22 cellular contexts compared by ENCODE assay signal in genomic region chr6:132751828-132752227, GRCh38. TPM values are rescaled to one million over a fixed set of nuclear protein-coding genes. Genes with fewer than 3 reads are reported as not detected.
DNase-seq lines count a peak whose midpoint lies in the region; ATAC-seq and TF ChIP-seq lines count a peak whose summit lies in the region.
"Had no signal": no experiment of that assay in that cellular context is flagged by ENCODE, and none has a peak within 500 bp of the region (broad histone marks: within the 10 kb centered on the region; RNA-seq: fewer than 3 reads in every experiment).

No MANE protein-coding gene starts in this region.

- H3K4me1 ChIP-seq in BLaER1 treated with 17β-estradiol and CSF1 and Interleukin-3, amounts not matched to agents 10 nM and 100 nM = peaks cover 4 to 90% (median 32%) of the 10 kb centered on the region in 10 experiments; a peak in 16 of 20 replicates
- H3K4me1 ChIP-seq in foreskin keratinocyte (peaks cover 8% of the 10 kb centered on the region), upper lobe of right lung (no peaks in the 10 kb centered on the region)
- H3K4me1 ChIP-seq: SJSA1 had no signal

- peaks cover 43% of the 10 kb centered on the region for H3K36me3 Mint-ChIP-seq in activated CD8-positive, alpha-beta T cell treated with anti-CD3 and anti-CD28 coated beads for 36 hours (ENCODE audit: low read depth)
- H3K36me3 Mint-ChIP-seq in activated CD8-positive, alpha-beta T cell treated with anti-CD3 and anti-CD28 coated beads, Interleukin-2, amount 10 ng/mL, durations not matched to agents 7 days and 5 days (ENCODE audit: low read depth) = peaks cover 55% of the 10 kb centered on the region
- H3K36me3 Mint-ChIP-seq in WTC11 = no peaks in the 10 kb centered on the region

- no peak for TF ChIP-seq CTCF in activated CD8-positive, alpha-beta T cell treated with anti-CD3 and anti-CD28 coated beads for 36 hours (IDR thresholded peaks at IDR 0.05)
- no peak for TF ChIP-seq CTCF in WTC11 (IDR thresholded peaks at IDR 0.05)
- no peak for TF ChIP-seq CTCF in foreskin keratinocyte (conservative IDR thresholded peaks at IDR 0.05)
- no peak for TF ChIP-seq CTCF in upper lobe of right lung (IDR thresholded peaks at IDR 0.05)
- TF ChIP-seq CTCF in GM13977 (IDR thresholded peaks at IDR 0.05; ENCODE audit: extremely low read depth, insufficient read depth, missing control alignments) = no peak

- H3K9me3 ChIP-seq in BLaER1 treated with 17β-estradiol and CSF1 and Interleukin-3, amounts not matched to agents 10 nM and 100 nM (replicated peaks in 1 of 11) = peaks cover 0 to 26% (median 0%) of the 10 kb centered on the region in 11 experiments; a peak in 5 of 22 replicates
- no peaks in the 10 kb centered on the region for H3K9me3 ChIP-seq in upper lobe of right lung
- H3K9me3 ChIP-seq: SJSA1 had no signal

- peak; percentile 53 for ATAC-seq in activated CD8-positive, alpha-beta T cell treated with anti-CD3 and anti-CD28 coated beads for 36 hours
- no peak for ATAC-seq in activated CD8-positive, alpha-beta T cell treated with anti-CD3 and anti-CD28 coated beads, Interleukin-2, amount 10 ng/mL, durations not matched to agents 7 days and 5 days
- ATAC-seq in WTC11 (peak; percentile 41; the same call in 1 of the 2 replicates), foreskin keratinocyte (peak; percentile 40), HG02973 (IDR thresholded peaks at IDR 0.05; ENCODE audit: unreplicated experiment) (no peak), upper lobe of right lung (no peak)
- ATAC-seq: Right ventricle myocardium inferior had no signal

- no peaks in the 10 kb centered on the region for H4K20me1 ChIP-seq in BLaER1 treated with 17β-estradiol and CSF1 and Interleukin-3, amounts not matched to agents 10 nM and 100 nM

- peak overlapping the region in 9 of 11 experiments; percentile 11 to 96 (median 58); a peak in 19 of 22 replicates for H3K4me2 ChIP-seq in BLaER1 treated with 17β-estradiol and CSF1 and Interleukin-3, amounts not matched to agents 10 nM and 100 nM

- no peak for DNase-seq in activated CD8-positive, alpha-beta T cell treated with anti-CD3 and anti-CD28 coated beads for 36 hours
- DNase-seq in activated CD8-positive, alpha-beta T cell treated with anti-CD3 and anti-CD28 coated beads, Interleukin-2, amount 10 ng/mL, durations not matched to agents 7 days and 5 days = no peak
- no peak for DNase-seq in WTC11 (ENCODE audit: low spot score)
- peak in 1 of 2 donors; percentile 23 for DNase-seq in foreskin keratinocyte
- no peak for DNase-seq in upper lobe of right lung
- no peak for DNase-seq in GM13977 (ENCODE audit: low spot score)
- DNase-seq: 8988T, GDM1, H7, Kasumi-1, NCI-H1417, NCI-H187, NCI-H510A treated with DMSO at 0.1 percent for 48 hours, NCI-H82 had no signal

- H3K36me3 ChIP-seq in BLaER1 treated with 17β-estradiol and CSF1 and Interleukin-3, amounts not matched to agents 10 nM and 100 nM = peaks cover 0 to 86% (median 0%) of the 10 kb centered on the region in 11 experiments; a peak in 6 of 22 replicates
- H3K36me3 ChIP-seq in upper lobe of right lung = no peaks in the 10 kb centered on the region
- H3K36me3 ChIP-seq: SJSA1 had no signal

- no peaks in the 10 kb centered on the region for H3K9me3 Mint-ChIP-seq in activated CD8-positive, alpha-beta T cell treated with anti-CD3 and anti-CD28 coated beads for 36 hours
- H3K9me3 Mint-ChIP-seq in activated CD8-positive, alpha-beta T cell treated with anti-CD3 and anti-CD28 coated beads, Interleukin-2, amount 10 ng/mL, durations not matched to agents 7 days and 5 days (ENCODE audit: insufficient read depth) = no peaks in the 10 kb centered on the region
- H3K9me3 Mint-ChIP-seq in WTC11 = no peaks in the 10 kb centered on the region

- in situ Hi-C loops in GM13977 (cut with MboI; ENCODE audit: low pct_unique_long_range_greater_than_20kb, low sequenced_read_pairs, unreplicated experiment) = loop anchor here (25.0 kb wide), 1 partner anchor 465 kb away; no protein-coding TSS in a partner anchor

- CTCF ChIA-PET in activated CD8-positive, alpha-beta T cell treated with anti-CD3 and anti-CD28 coated beads for 36 hours (lab: Charles Lee) = interaction anchor here (1.0 kb wide), 1 partner anchor 27 kb away, joined by 3 read pairs; no protein-coding TSS in a partner anchor
- CTCF ChIA-PET in activated CD8-positive, alpha-beta T cell treated with anti-CD3 and anti-CD28 coated beads, Interleukin-2, amount 10 ng/mL, durations not matched to agents 7 days and 5 days (lab: Charles Lee) = interaction anchor here (0.7 to 1.8 kb wide), 2 partner anchors 11 to 16 kb away, joined by 3 to 4 read pairs; no protein-coding TSS in a partner anchor
- CTCF ChIA-PET in WTC11 (lab: Charles Lee) = interaction anchor here (0.7 kb wide), 1 partner anchor 16 kb away, joined by 3 read pairs; no protein-coding TSS in a partner anchor

- H3K27me3 Mint-ChIP-seq in activated CD8-positive, alpha-beta T cell treated with anti-CD3 and anti-CD28 coated beads for 36 hours = no peaks in the 10 kb centered on the region
- H3K27me3 Mint-ChIP-seq in activated CD8-positive, alpha-beta T cell treated with anti-CD3 and anti-CD28 coated beads, Interleukin-2, amount 10 ng/mL, durations not matched to agents 7 days and 5 days (ENCODE audit: low read depth) = no peaks in the 10 kb centered on the region
- H3K27me3 Mint-ChIP-seq in WTC11 (ENCODE audit: low read depth) = no peaks in the 10 kb centered on the region

- no peaks in the 10 kb centered on the region for H3K27me3 ChIP-seq in BLaER1 treated with 17β-estradiol and CSF1 and Interleukin-3, amounts not matched to agents 10 nM and 100 nM
- no peaks in the 10 kb centered on the region for H3K27me3 ChIP-seq in foreskin keratinocyte
- no peaks in the 10 kb centered on the region for H3K27me3 ChIP-seq in upper lobe of right lung
- H3K27me3 ChIP-seq: SJSA1 had no signal

- peak overlapping the region in 5 of 11 experiments; percentile 15 to 60 (median 40); a peak in 6 of 22 replicates for H3K9ac ChIP-seq in BLaER1 treated with 17β-estradiol and CSF1 and Interleukin-3, amounts not matched to agents 10 nM and 100 nM

- intact Hi-C loops in activated CD8-positive, alpha-beta T cell treated with anti-CD3 and anti-CD28 coated beads for 36 hours (cut with micrococcal nuclease) = no loop called here
- intact Hi-C loops in upper lobe of right lung (cut with DNase I) = no loop called here

- no peak overlapping the region for H3K27ac Mint-ChIP-seq in activated CD8-positive, alpha-beta T cell treated with anti-CD3 and anti-CD28 coated beads for 36 hours
- no peak overlapping the region for H3K27ac Mint-ChIP-seq in activated CD8-positive, alpha-beta T cell treated with anti-CD3 and anti-CD28 coated beads, Interleukin-2, amount 10 ng/mL, durations not matched to agents 7 days and 5 days
- no peak overlapping the region for H3K27ac Mint-ChIP-seq in WTC11

- H3K4me3 Mint-ChIP-seq in activated CD8-positive, alpha-beta T cell treated with anti-CD3 and anti-CD28 coated beads for 36 hours = no peak overlapping the region
- H3K4me3 Mint-ChIP-seq in activated CD8-positive, alpha-beta T cell treated with anti-CD3 and anti-CD28 coated beads, Interleukin-2, amount 10 ng/mL, durations not matched to agents 7 days and 5 days = no peak overlapping the region
- no peak overlapping the region for H3K4me3 Mint-ChIP-seq in WTC11

- POLR2A ChIA-PET in activated CD8-positive, alpha-beta T cell treated with anti-CD3 and anti-CD28 coated beads for 36 hours (lab: Charles Lee) = no interaction called here
- POLR2A ChIA-PET in activated CD8-positive, alpha-beta T cell treated with anti-CD3 and anti-CD28 coated beads, Interleukin-2, amount 10 ng/mL, durations not matched to agents 7 days and 5 days (lab: Charles Lee) = no interaction called here
- POLR2A ChIA-PET in WTC11 (lab: Charles Lee) = no interaction called here

- H3K4me3 ChIP-seq in BLaER1 treated with 17β-estradiol and CSF1 and Interleukin-3, amounts not matched to agents 10 nM and 100 nM = peak overlapping the region in 2 of 10 experiments; percentile 63 to 64; a peak in 4 of 20 replicates
- no peak overlapping the region for H3K4me3 ChIP-seq in upper lobe of right lung
- H3K4me3 ChIP-seq: SJSA1 had no signal

- peak overlapping the region in 8 of 11 experiments; percentile 44 to 90 (median 76); a peak in 16 of 22 replicates for H3K27ac ChIP-seq in BLaER1 treated with 17β-estradiol and CSF1 and Interleukin-3, amounts not matched to agents 10 nM and 100 nM
- H3K27ac ChIP-seq in foreskin keratinocyte (no peak overlapping the region), upper lobe of right lung (no peak overlapping the region)
- H3K27ac ChIP-seq: C4-2B, SJSA1 had no signal

- H3K4me1 Mint-ChIP-seq in activated CD8-positive, alpha-beta T cell treated with anti-CD3 and anti-CD28 coated beads for 36 hours (ENCODE audit: low read depth) = peaks cover 23% of the 10 kb centered on the region
- peaks cover 30% of the 10 kb centered on the region for H3K4me1 Mint-ChIP-seq in activated CD8-positive, alpha-beta T cell treated with anti-CD3 and anti-CD28 coated beads, Interleukin-2, amount 10 ng/mL, durations not matched to agents 7 days and 5 days (ENCODE audit: low read depth)
- H3K4me1 Mint-ChIP-seq in WTC11 = no peaks in the 10 kb centered on the region

TF ChIP-seq in WTC11, 78 proteins besides CTCF, POLR2A, EP300 and RAD21 (continues in another document):
- TF ChIP-seq ZMAT4 (CRISPR knock-in tag; IDR thresholded peaks at IDR 0.05) = no peak

RNA-seq across cellular contexts. Expression of gene VNN2, which starts 5.9 kb away (rescaled TPM):
- 10 to 100 TPM; 10.5 to 11.7 TPM for total RNA-seq in activated CD8-positive, alpha-beta T cell treated with anti-CD3 and anti-CD28 coated beads for 36 hours
- 10 to 100 TPM; 16.3 to 16.8 TPM for total RNA-seq in activated CD8-positive, alpha-beta T cell treated with anti-CD3 and anti-CD28 coated beads, Interleukin-2, amount 10 ng/mL, durations not matched to agents 7 days and 5 days
- 0.16 TPM in 1 of 3 replicates, not detected in the others for total RNA-seq in WTC11 (2021)
- not detected in 2 replicates for total RNA-seq in foreskin keratinocyte
- polyA plus RNA-seq in foreskin keratinocyte = not detected in 2 replicates
- 14.0 TPM for total RNA-seq in upper lobe of right lung
- total RNA-seq: Daoy, H7, MCF 10A had no signal

RNA-seq across cellular contexts. Expression of gene VNN1, which starts 38.0 kb away (rescaled TPM):
- not detected for total RNA-seq in activated CD8-positive, alpha-beta T cell treated with anti-CD3 and anti-CD28 coated beads for 36 hours
- total RNA-seq in activated CD8-positive, alpha-beta T cell treated with anti-CD3 and anti-CD28 coated beads, Interleukin-2, amount 10 ng/mL, durations not matched to agents 7 days and 5 days = not detected
- total RNA-seq in WTC11 (2021) (0.04 to 0.07 TPM in 2 of 3 replicates, not detected in the other), foreskin keratinocyte (0.54 and 0.67 TPM in 2 replicates), upper lobe of right lung (10.1 TPM)
- polyA plus RNA-seq in foreskin keratinocyte = 0.55 and 0.61 TPM in 2 replicates
- total RNA-seq: H7, OCI-LY7, SJSA1 had no signal

RNA-seq across cellular contexts. Expression of gene SLC18B1, which starts 46.6 kb away (rescaled TPM):
- 1 to 10 TPM; 7.0 to 8.5 TPM for total RNA-seq in activated CD8-positive, alpha-beta T cell treated with anti-CD3 and anti-CD28 coated beads for 36 hours
- 1 to 10 TPM; 6.0 to 6.3 TPM for total RNA-seq in activated CD8-positive, alpha-beta T cell treated with anti-CD3 and anti-CD28 coated beads, Interleukin-2, amount 10 ng/mL, durations not matched to agents 7 days and 5 days
- 21.3 to 24.3 TPM (median 24.1 TPM) in 3 replicates for total RNA-seq in WTC11 (2021)
- total RNA-seq in foreskin keratinocyte = 14.1 and 14.8 TPM in 2 replicates
- 8.3 and 8.7 TPM in 2 replicates for polyA plus RNA-seq in foreskin keratinocyte
- 8.9 TPM for total RNA-seq in upper lobe of right lung

Comparison
In these comparisons a context has a peak if more than half of its experiments do, and no peak if none do; other contexts are left out.
1. ATAC-seq: peak in activated CD8-positive, alpha-beta T cell treated with anti-CD3 and anti-CD28 coated beads for 36 hours (single experiment), WTC11 (single experiment) and foreskin keratinocyte (single experiment); none in activated CD8-positive, alpha-beta T cell treated with anti-CD3 and anti-CD28 coated beads, Interleukin-2, amount 10 ng/mL, durations not matched to agents 7 days and 5 days (single experiment), HG02973 (single experiment) and upper lobe of right lung (single experiment).
2. H3K27ac ChIP-seq: peak in BLaER1 treated with 17β-estradiol and CSF1 and Interleukin-3, amounts not matched to agents 10 nM and 100 nM (8 of 11); none in foreskin keratinocyte (single experiment) and upper lobe of right lung (single experiment).